8 cellular contexts compared by ENCODE assay signal in the genomic region with DNA sequence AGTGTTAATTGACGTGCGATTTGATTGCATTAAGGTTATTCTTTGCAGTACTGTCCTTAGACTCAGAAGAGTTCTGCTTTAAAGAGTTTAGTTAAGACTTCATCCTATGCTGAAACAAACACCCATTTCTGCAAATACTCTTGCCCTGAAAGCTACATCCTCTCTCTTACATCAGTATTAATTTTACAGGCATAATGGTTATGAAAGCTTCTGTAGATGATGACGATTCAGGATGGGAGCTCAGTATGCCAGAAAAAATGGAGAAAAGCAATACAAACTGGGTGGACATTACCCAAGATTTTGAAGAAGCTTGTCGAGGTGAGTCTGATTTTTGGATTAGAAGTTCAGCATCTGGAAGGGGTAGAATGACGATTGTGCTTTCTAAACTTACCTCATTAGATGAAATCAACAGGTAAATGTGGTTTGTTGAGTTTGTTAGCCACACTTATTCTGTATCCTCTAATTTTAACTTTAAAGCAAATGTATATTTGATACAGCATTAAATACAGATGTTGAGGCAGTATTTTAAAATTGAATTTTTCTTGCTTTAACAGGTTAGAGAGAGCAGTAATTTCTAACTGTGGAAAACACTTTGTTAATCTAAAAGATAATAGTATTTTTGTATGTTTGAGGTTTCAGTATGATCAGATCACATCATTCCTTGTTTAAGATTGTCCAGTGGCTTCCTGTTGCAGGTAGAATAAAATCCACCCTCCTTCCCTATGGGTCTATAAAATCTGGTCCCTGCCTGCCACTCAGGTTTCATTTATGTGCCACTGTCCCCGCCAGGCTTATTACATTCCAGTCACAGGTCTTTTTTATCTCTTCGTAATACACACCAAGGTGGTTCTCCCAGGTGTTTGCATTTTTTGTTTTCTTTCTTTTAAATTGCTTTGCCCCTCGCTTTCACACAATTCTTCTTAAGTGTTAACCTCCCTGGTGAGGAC. TPM values are rescaled to one million over a fixed set of nuclear protein-coding genes. Genes with fewer than 3 reads are reported as not detected.
DNase-seq lines count a peak whose midpoint lies in the region; ATAC-seq, FAIRE-seq and TF ChIP-seq lines count a peak whose summit lies in the region.

No MANE protein-coding gene starts in this region.

- DNase-seq in H54 (ENCODE audit: insufficient read length, low spot score) (no peak), T-helper 17 cell (no peak), small intestine (no peak), NCI-H69 (lab: John Stamatoyannopoulos, UW) (no peak), NCI-H524 (lab: John Stamatoyannopoulos, UW) (no peak), NCI-H128 (lab: John Stamatoyannopoulos, UW; ENCODE audit: unreplicated experiment) (no peak), NCI-H2107 (lab: John Stamatoyannopoulos, UW) (no peak)

- H3K27me3 ChIP-seq in gastroesophageal sphincter (no peaks in the 10 kb centered on the region), small intestine (ENCODE audit: control insufficient read depth in 2 of 2, insufficient read depth in 2 of 2, low read length in 2 of 2) (no peaks in the 10 kb centered on the region)

- TF ChIP-seq POLR2A in H54 (IDR thresholded peaks at IDR 0.05; ENCODE audit: low read depth, low read length) (no peak), gastroesophageal sphincter (IDR thresholded peaks at IDR 0.05) (no peak)

- H3K27me3 Mint-ChIP-seq in T-helper 17 cell, result no peaks in the 10 kb centered on the region

- ATAC-seq in T-helper 17 cell (no peak), gastroesophageal sphincter (no peak)

- H3K36me3 Mint-ChIP-seq in T-helper 17 cell (ENCODE audit: low read depth), result peaks cover 6% of the 10 kb centered on the region

- H3K27ac ChIP-seq in gastroesophageal sphincter, result peak overlapping the region; percentile 79 to 99 (median 96)
- peak overlapping the region; percentile 85 to 93 for H3K27ac ChIP-seq in small intestine (ENCODE audit: low read depth in 1 of 2, low read length in 1 of 2)

- no peak for TF ChIP-seq CTCF in gastroesophageal sphincter (IDR thresholded peaks at IDR 0.05)

- H3K4me3 Mint-ChIP-seq in T-helper 17 cell, result peak overlapping the region; percentile 96

- H3K36me3 ChIP-seq in gastroesophageal sphincter (peaks cover 0 to 19% of the 10 kb centered on the region in 2 donors), small intestine (ENCODE audit: control insufficient read depth in 2 of 2, insufficient read depth in 2 of 2, low read length in 2 of 2) (peaks cover 2 to 3% of the 10 kb centered on the region in 2 donors)

- H3K4me1 Mint-ChIP-seq in T-helper 17 cell, result peaks cover 21% of the 10 kb centered on the region

- H3K27ac Mint-ChIP-seq in T-helper 17 cell, result no peak overlapping the region

- H3K4me1 ChIP-seq in gastroesophageal sphincter (peaks cover 0 to 63% (median 4%) of the 10 kb centered on the region in 3 donors), small intestine (ENCODE audit: control insufficient read depth in 2 of 2, insufficient read depth in 1 of 2, low read depth in 1 of 2, low read length in 1 of 2) (peaks cover 0 to 2% of the 10 kb centered on the region in 2 donors)

- no peak for TF ChIP-seq EP300 in gastroesophageal sphincter (IDR thresholded peaks at IDR 0.05)

- FAIRE-seq in H54 (lab: Jason Lieb, UNC) (peak; percentile 27), small intestine (lab: Jason Lieb, UNC) (no peak)

- H3K9me3 ChIP-seq in T-helper 17 cell (ENCODE audit: control insufficient read depth, low read length, poor library complexity, severe bottlenecking), result no peaks in the 10 kb centered on the region
- no peaks in the 10 kb centered on the region for H3K9me3 ChIP-seq in gastroesophageal sphincter
- no peaks in the 10 kb centered on the region for H3K9me3 ChIP-seq in small intestine (ENCODE audit: control insufficient read depth, low read depth)

- H3K4me3 ChIP-seq in gastroesophageal sphincter, result peak overlapping the region; percentile 88 to 92
- peak overlapping the region; percentile 84 to 94 for H3K4me3 ChIP-seq in small intestine (ENCODE audit: low read depth in 1 of 2, low read length in 2 of 2)

- 34 to 43% methylated on average over 8 of the region's 8 CpGs for WGBS in gastroesophageal sphincter (ENCODE audit: low coverage in 1 of 2), 2 donors
- 21 to 38% (median 33%) methylated on average over 8 of the region's 8 CpGs for WGBS in small intestine, 3 donors

RNA-seq across cellular contexts. Expression of a gene that starts 1.3 kb away (rescaled TPM):
- total RNA-seq in T-helper 17 cell (10 to 100 TPM; 18.8 to 22.3 TPM), gastroesophageal sphincter (10 to 100 TPM; 20.0 to 23.7 (median 23.4) TPM)
- 10 to 100 TPM in 1 of 3 donors, 1 to 10 TPM in 2; 7.2 to 11.2 (median 7.3) TPM for polyA plus RNA-seq in small intestine
